ENCODE assay signal across 18 cellular contexts in genomic region chr4:10578027-10578426, GRCh38.
A peak's percentile ranks its signal among the peaks of the same experiment; 100 is the strongest.
DNase-seq lines count a peak whose midpoint lies in the region; ATAC-seq and TF ChIP-seq lines count a peak whose summit lies in the region.
"Had no signal": no experiment of that assay in that cellular context is flagged by ENCODE, and none has a peak within 500 bp of the region (broad histone marks: within the 10 kb centered on the region; RNA-seq: fewer than 3 reads in every experiment).

No MANE protein-coding gene starts in this region.

- H3F3A ChIP-seq in MM.1S (ENCODE audit: insufficient read depth, low read length) = peaks cover 22% of the 10 kb centered on the region
- H3F3A ChIP-seq in neural progenitor cell (ENCODE audit: low read depth) = no peaks in the 10 kb centered on the region

- H3K27ac Mint-ChIP-seq in neural progenitor cell = no peak overlapping the region
- H3K27ac Mint-ChIP-seq in activated CD4-positive, alpha-beta T cell treated with anti-CD3 and anti-CD28 coated beads for 36 hours = no peak overlapping the region
- H3K27ac Mint-ChIP-seq: activated naive CD8-positive, alpha-beta T cell treated with anti-CD3 and anti-CD28 coated beads for 36 hours; H9; nephron had no signal

- no peaks in the 10 kb centered on the region for H3K36me3 Mint-ChIP-seq in neural progenitor cell
- no peaks in the 10 kb centered on the region for H3K36me3 Mint-ChIP-seq in activated CD4-positive, alpha-beta T cell treated with anti-CD3 and anti-CD28 coated beads for 36 hours (ENCODE audit: low read depth)
- H3K36me3 Mint-ChIP-seq: activated naive CD8-positive, alpha-beta T cell treated with anti-CD3 and anti-CD28 coated beads for 36 hours had no signal

- no peaks in the 10 kb centered on the region for H3K36me3 ChIP-seq in MM.1S (replicated peaks; ENCODE audit: insufficient read depth, low read length)
- H3K36me3 ChIP-seq in neural progenitor cell = no peaks in the 10 kb centered on the region
- H3K36me3 ChIP-seq: BLaER1 had no signal

- H3K4me3 ChIP-seq in MM.1S (ENCODE audit: low read length) (0 out of 2 replicates have a peak overlapping the region, but pooled peaks have one; percentile 0), neural progenitor cell (no peak overlapping the region)
- H3K4me3 ChIP-seq: BLaER1 had no signal

- DNase-seq in MM.1S (peak; percentile 81), neural progenitor cell (ENCODE audit: low spot score) (no peak)
- no peak for DNase-seq in activated CD4-positive, CD25-positive, alpha-beta regulatory T cell treated with anti-CD3 and anti-CD28 coated beads, Interleukin-2, amount 50 U/mL, for 72 hours
- DNase-seq in stimulated activated CD4-positive, alpha-beta T cell treated with anti-CD3 and anti-CD28 coated beads, Interleukin-1b, Interleukin-23, amount 100 ng/mL, for 48 hours = no peak
- no peak for DNase-seq in activated CD4-positive, alpha-beta T cell treated with anti-CD3 and anti-CD28 coated beads for 36 hours
- DNase-seq: activated CD8-positive, alpha-beta memory T cell treated with anti-CD3 and anti-CD28 coated beads, Interleukin-2, amount 50 U/mL, for 4 hours; activated naive CD8-positive, alpha-beta T cell treated with anti-CD3 and anti-CD28 coated beads for 36 hours; cerebellar nuclear complex; DMS79 treated with DMSO at 0.1 percent for 48 hours; H9; MV-4-11; SIG-M5 had no signal

- H3K9me2 ChIP-seq in MM.1S (replicated peaks; ENCODE audit: insufficient read depth, low read length) = no peaks in the 10 kb centered on the region

- no peak overlapping the region for H2AFZ ChIP-seq in MM.1S (ENCODE audit: low read length)
- H2AFZ ChIP-seq in neural progenitor cell (replicated peaks) = no peak overlapping the region

- intact Hi-C loops in activated CD4-positive, alpha-beta T cell treated with anti-CD3 and anti-CD28 coated beads for 36 hours (cut with DNase I, micrococcal nuclease) = no loop called here

- no peak for TF ChIP-seq CTCF in MM.1S (IDR thresholded peaks at IDR 0.05; ENCODE audit: low read length)
- TF ChIP-seq CTCF in neural progenitor cell (IDR thresholded peaks at IDR 0.05) = no peak

- no peaks in the 10 kb centered on the region for H3K79me2 ChIP-seq in MM.1S (ENCODE audit: low read length)
- H3K79me2 ChIP-seq in neural progenitor cell (ENCODE audit: low read depth) = no peaks in the 10 kb centered on the region

- H3K4me1 Mint-ChIP-seq in neural progenitor cell = peaks cover 15% of the 10 kb centered on the region
- peaks cover 7% of the 10 kb centered on the region for H3K4me1 Mint-ChIP-seq in activated CD4-positive, alpha-beta T cell treated with anti-CD3 and anti-CD28 coated beads for 36 hours

- no peaks in the 10 kb centered on the region for H3K9me3 ChIP-seq in MM.1S (replicated peaks; ENCODE audit: insufficient read depth, low read length)
- no peaks in the 10 kb centered on the region for H3K9me3 ChIP-seq in neural progenitor cell (ENCODE audit: low read depth)
- H3K9me3 ChIP-seq: BLaER1 had no signal

- H3K27ac ChIP-seq in MM.1S (ENCODE audit: low read length) = peak overlapping the region; percentile 79
- H3K27ac ChIP-seq in neural progenitor cell = no peak overlapping the region
- H3K27ac ChIP-seq: BLaER1, VCaP had no signal

- peak; percentile 67 for ATAC-seq in GM18498 (IDR thresholded peaks at IDR 0.05; ENCODE audit: unreplicated experiment)
- ATAC-seq in GM19397 (IDR thresholded peaks at IDR 0.05; ENCODE audit: unreplicated experiment) = peak; percentile 61
- peak; percentile 67 for ATAC-seq in HG02884 (IDR thresholded peaks at IDR 0.05; ENCODE audit: unreplicated experiment)
- ATAC-seq in activated CD4-positive, alpha-beta T cell treated with anti-CD3 and anti-CD28 coated beads for 36 hours = no peak

- H3K27me3 ChIP-seq in MM.1S (replicated peaks; ENCODE audit: insufficient read depth, low read length) (no peaks in the 10 kb centered on the region), neural progenitor cell (no peaks in the 10 kb centered on the region)
- H3K27me3 ChIP-seq: BLaER1 had no signal

- POLR2A ChIA-PET in activated CD4-positive, alpha-beta T cell treated with anti-CD3 and anti-CD28 coated beads for 36 hours (lab: Charles Lee) = no interaction called here

- H3K4me2 ChIP-seq in MM.1S (ENCODE audit: low read depth, low read length) (peak overlapping the region; percentile 32), neural progenitor cell (no peak overlapping the region)
- H3K4me2 ChIP-seq: BLaER1 had no signal

- peaks cover 2% of the 10 kb centered on the region for H3K27me3 Mint-ChIP-seq in neural progenitor cell (ENCODE audit: insufficient read depth, low read depth)
- no peaks in the 10 kb centered on the region for H3K27me3 Mint-ChIP-seq in activated CD4-positive, alpha-beta T cell treated with anti-CD3 and anti-CD28 coated beads for 36 hours
- H3K27me3 Mint-ChIP-seq: activated naive CD8-positive, alpha-beta T cell treated with anti-CD3 and anti-CD28 coated beads for 36 hours had no signal

- no peak overlapping the region for H3K4me3 Mint-ChIP-seq in neural progenitor cell
- no peak overlapping the region for H3K4me3 Mint-ChIP-seq in activated CD4-positive, alpha-beta T cell treated with anti-CD3 and anti-CD28 coated beads for 36 hours
- H3K4me3 Mint-ChIP-seq: activated naive CD8-positive, alpha-beta T cell treated with anti-CD3 and anti-CD28 coated beads for 36 hours; H9; nephron had no signal

- H4K20me1 ChIP-seq in MM.1S (ENCODE audit: insufficient read depth, low read length) = no peaks in the 10 kb centered on the region
- H4K20me1 ChIP-seq in neural progenitor cell (ENCODE audit: low read depth) = no peaks in the 10 kb centered on the region
- H4K20me1 ChIP-seq: BLaER1 had no signal

- H3K4me1 ChIP-seq in MM.1S (ENCODE audit: low read length) (peaks cover 22% of the 10 kb centered on the region), neural progenitor cell (peaks cover 6% of the 10 kb centered on the region)

- CTCF ChIA-PET in activated CD4-positive, alpha-beta T cell treated with anti-CD3 and anti-CD28 coated beads for 36 hours (lab: Charles Lee) = no interaction called here

- H3K9me3 Mint-ChIP-seq in neural progenitor cell = peaks cover 5% of the 10 kb centered on the region
- H3K9me3 Mint-ChIP-seq in activated CD4-positive, alpha-beta T cell treated with anti-CD3 and anti-CD28 coated beads for 36 hours (ENCODE audit: low read depth) = no peaks in the 10 kb centered on the region
- H3K9me3 Mint-ChIP-seq: activated naive CD8-positive, alpha-beta T cell treated with anti-CD3 and anti-CD28 coated beads for 36 hours; nephron had no signal

- H3K9ac ChIP-seq in MM.1S (ENCODE audit: low read length) (no peak overlapping the region; the same call in 1 of the 2 replicates), neural progenitor cell (no peak overlapping the region)
- H3K9ac ChIP-seq: BLaER1 had no signal
